4 cellular contexts compared by ENCODE assay signal in genomic region chr7:120097789-120098188, GRCh38.
A peak's percentile ranks its signal among the peaks of the same experiment; 100 is the strongest.
TF ChIP-seq lines count a peak whose summit lies in the region.

No MANE protein-coding gene starts in this region.

TF ChIP-seq in GM23338, 12 proteins besides CTCF, POLR2A, EP300 and RAD21:
- TF ChIP-seq EZH2phosphoT487 (IDR thresholded peaks at IDR 0.05; ENCODE audit: unreplicated experiment) (no peak), JUNB (IDR thresholded peaks at IDR 0.05; ENCODE audit: unreplicated experiment) (no peak), POLR2AphosphoS5 (IDR thresholded peaks at IDR 0.05; ENCODE audit: low read depth) (no peak), CREB1 (CRISPR knock-in tag; IDR thresholded peaks at IDR 0.05; ENCODE audit: low read depth) (no peak), ZNF331 (CRISPR knock-in tag; IDR thresholded peaks at IDR 0.05; ENCODE audit: low read depth) (no peak), REST (IDR thresholded peaks at IDR 0.05; ENCODE audit: unreplicated experiment) (no peak), ETS1 (IDR thresholded peaks at IDR 0.05) (no peak), NANOG (IDR thresholded peaks at IDR 0.05; ENCODE audit: borderline replicate concordance) (no peak)

TF ChIP-seq in K562, 482 proteins besides CTCF, POLR2A, EP300 and RAD21:
- no peak for TF ChIP-seq PBX2 (CRISPR knock-in tag; IDR thresholded peaks at IDR 0.05; ENCODE audit: low read depth)
- no peak for TF ChIP-seq PBX2 (tag; conservative IDR thresholded peaks at IDR 0.05; ENCODE audit: low read depth)
- no peak for TF ChIP-seq SMARCA4 (IDR thresholded peaks at IDR 0.05)
- no peak for TF ChIP-seq IRF2 (CRISPR knock-in tag; IDR thresholded peaks at IDR 0.05)
- TF ChIP-seq PRPF4 (IDR thresholded peaks at IDR 0.05; ENCODE audit: insufficient read depth, low read depth, low read length, poor library complexity, severe bottlenecking), result no peak
- no peak for TF ChIP-seq USF1 (CRISPR knock-in tag; IDR thresholded peaks at IDR 0.05)
- TF ChIP-seq HMGXB4 (CRISPR knock-in tag; IDR thresholded peaks at IDR 0.05), result no peak
- no peak for TF ChIP-seq SAFB2 (IDR thresholded peaks at IDR 0.05; ENCODE audit: borderline replicate concordance, low read depth, low read length, severe bottlenecking)
- TF ChIP-seq CTBP1 (IDR thresholded peaks at IDR 0.05; ENCODE audit: borderline replicate concordance), result no peak
- no peak for TF ChIP-seq NFATC3 (IDR thresholded peaks at IDR 0.05)
- TF ChIP-seq CBX8 (IDR thresholded peaks at IDR 0.05; ENCODE audit: borderline replicate concordance, extremely low read depth, low read depth, low read length, poor library complexity, severe bottlenecking), result no peak
- no peak for TF ChIP-seq ZNF57 (CRISPR knock-in tag; IDR thresholded peaks at IDR 0.05)
- TF ChIP-seq LCOR (CRISPR knock-in tag; IDR thresholded peaks at IDR 0.05), result no peak
TF ChIP-seq in K562: peak in this region for 0.

TF ChIP-seq in H1, 55 proteins besides CTCF, POLR2A, EP300 and RAD21:
- TF ChIP-seq CHD2 (IDR thresholded peaks at IDR 0.05; ENCODE audit: low read length), result no peak
- TF ChIP-seq JUND (IDR thresholded peaks at IDR 0.05; ENCODE audit: low read length), result no peak
- TF ChIP-seq BCL11A (IDR thresholded peaks at IDR 0.05; ENCODE audit: low read depth in 2 of 2, low read length in 2 of 2), result no peak
- TF ChIP-seq POU5F1 (IDR thresholded peaks at IDR 0.05; ENCODE audit: low read depth, low read length), result no peak
- TF ChIP-seq KDM1A (IDR thresholded peaks at IDR 0.05; ENCODE audit: borderline replicate concordance, low read length), result no peak
- TF ChIP-seq CBX5 (IDR thresholded peaks at IDR 0.05; ENCODE audit: low read depth, low read length), result no peak
- TF ChIP-seq RXRA (IDR thresholded peaks at IDR 0.05; ENCODE audit: insufficient read depth, low read depth, low read length), result no peak
- no peak for TF ChIP-seq CHD7 (IDR thresholded peaks at IDR 0.05; ENCODE audit: insufficient replicate concordance, low read length)
- no peak for TF ChIP-seq HDAC2 (IDR thresholded peaks at IDR 0.05; ENCODE audit: borderline replicate concordance in 1 of 2, low read depth in 2 of 2, low read length in 2 of 2)
- TF ChIP-seq TEAD4 (IDR thresholded peaks at IDR 0.05; ENCODE audit: low read depth, low read length), result no peak

TF ChIP-seq in neural cell, 6 proteins besides CTCF, POLR2A, EP300 and RAD21:
- TF ChIP-seq TAF1 (IDR thresholded peaks at IDR 0.05; ENCODE audit: low read depth), result no peak
- TF ChIP-seq POLR2AphosphoS5 (IDR thresholded peaks at IDR 0.05), result peak; percentile 21
- TF ChIP-seq MXI1 (conservative IDR thresholded peaks at IDR 0.05; ENCODE audit: poor library complexity, severe bottlenecking), result no peak
- TF ChIP-seq SMC3 (conservative IDR thresholded peaks at IDR 0.05; ENCODE audit: poor library complexity), result no peak
- peak; percentile 98 for TF ChIP-seq REST (IDR thresholded peaks at IDR 0.05; ENCODE audit: borderline replicate concordance)
- TF ChIP-seq EZH2 (IDR thresholded peaks at IDR 0.05; ENCODE audit: borderline replicate concordance, insufficient read depth, low read length, poor library complexity, severe bottlenecking), result no peak
TF ChIP-seq in neural cell: peak in this region for 2.
